Comparison of ENCODE assay signal across 1 cellular context in genomic region chr2:239934571-239935171, GRCh38.
TF ChIP-seq lines count a peak whose summit lies in the region.

No MANE protein-coding gene starts in this region.

TF ChIP-seq in HepG2, 621 proteins besides CTCF, POLR2A, EP300 and RAD21 (continued from another document and continues in another):
- no peak for TF ChIP-seq ZMAT5 (CRISPR knock-in tag; IDR thresholded peaks at IDR 0.05; ENCODE audit: borderline replicate concordance, low read depth)
- no peak for TF ChIP-seq SATB2 (CRISPR knock-in tag; IDR thresholded peaks at IDR 0.05)
- TF ChIP-seq ZNF235 (CRISPR knock-in tag; IDR thresholded peaks at IDR 0.05; ENCODE audit: borderline replicate concordance): no peak
- TF ChIP-seq SKI (IDR thresholded peaks at IDR 0.05; ENCODE audit: partially characterized antibody): no peak
- no peak for TF ChIP-seq PAF1 (CRISPR knock-in tag; IDR thresholded peaks at IDR 0.05)
- no peak for TF ChIP-seq ATRX (CRISPR knock-in tag; IDR thresholded peaks at IDR 0.05; ENCODE audit: borderline replicate concordance)
- no peak for TF ChIP-seq SMAD9 (CRISPR knock-in tag; IDR thresholded peaks at IDR 0.05)
- TF ChIP-seq SCMH1 (CRISPR knock-in tag; IDR thresholded peaks at IDR 0.05; ENCODE audit: borderline replicate concordance): no peak
- TF ChIP-seq ZNF331 (CRISPR knock-in tag; IDR thresholded peaks at IDR 0.05): no peak
- TF ChIP-seq, protein P1, sequence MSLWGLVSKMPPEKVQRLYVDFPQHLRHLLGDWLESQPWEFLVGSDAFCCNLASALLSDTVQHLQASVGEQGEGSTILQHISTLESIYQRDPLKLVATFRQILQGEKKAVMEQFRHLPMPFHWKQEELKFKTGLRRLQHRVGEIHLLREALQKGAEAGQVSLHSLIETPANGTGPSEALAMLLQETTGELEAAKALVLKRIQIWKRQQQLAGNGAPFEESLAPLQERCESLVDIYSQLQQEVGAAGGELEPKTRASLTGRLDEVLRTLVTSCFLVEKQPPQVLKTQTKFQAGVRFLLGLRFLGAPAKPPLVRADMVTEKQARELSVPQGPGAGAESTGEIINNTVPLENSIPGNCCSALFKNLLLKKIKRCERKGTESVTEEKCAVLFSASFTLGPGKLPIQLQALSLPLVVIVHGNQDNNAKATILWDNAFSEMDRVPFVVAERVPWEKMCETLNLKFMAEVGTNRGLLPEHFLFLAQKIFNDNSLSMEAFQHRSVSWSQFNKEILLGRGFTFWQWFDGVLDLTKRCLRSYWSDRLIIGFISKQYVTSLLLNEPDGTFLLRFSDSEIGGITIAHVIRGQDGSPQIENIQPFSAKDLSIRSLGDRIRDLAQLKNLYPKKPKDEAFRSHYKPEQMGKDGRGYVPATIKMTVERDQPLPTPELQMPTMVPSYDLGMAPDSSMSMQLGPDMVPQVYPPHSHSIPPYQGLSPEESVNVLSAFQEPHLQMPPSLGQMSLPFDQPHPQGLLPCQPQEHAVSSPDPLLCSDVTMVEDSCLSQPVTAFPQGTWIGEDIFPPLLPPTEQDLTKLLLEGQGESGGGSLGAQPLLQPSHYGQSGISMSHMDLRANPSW (CRISPR knock-in tag; IDR thresholded peaks at IDR 0.05; ENCODE audit: borderline replicate concordance): no peak
- TF ChIP-seq ZFP1 (CRISPR knock-in tag; IDR thresholded peaks at IDR 0.05): no peak
- TF ChIP-seq SMARCC2 (IDR thresholded peaks at IDR 0.05): no peak
- TF ChIP-seq, protein P2, sequence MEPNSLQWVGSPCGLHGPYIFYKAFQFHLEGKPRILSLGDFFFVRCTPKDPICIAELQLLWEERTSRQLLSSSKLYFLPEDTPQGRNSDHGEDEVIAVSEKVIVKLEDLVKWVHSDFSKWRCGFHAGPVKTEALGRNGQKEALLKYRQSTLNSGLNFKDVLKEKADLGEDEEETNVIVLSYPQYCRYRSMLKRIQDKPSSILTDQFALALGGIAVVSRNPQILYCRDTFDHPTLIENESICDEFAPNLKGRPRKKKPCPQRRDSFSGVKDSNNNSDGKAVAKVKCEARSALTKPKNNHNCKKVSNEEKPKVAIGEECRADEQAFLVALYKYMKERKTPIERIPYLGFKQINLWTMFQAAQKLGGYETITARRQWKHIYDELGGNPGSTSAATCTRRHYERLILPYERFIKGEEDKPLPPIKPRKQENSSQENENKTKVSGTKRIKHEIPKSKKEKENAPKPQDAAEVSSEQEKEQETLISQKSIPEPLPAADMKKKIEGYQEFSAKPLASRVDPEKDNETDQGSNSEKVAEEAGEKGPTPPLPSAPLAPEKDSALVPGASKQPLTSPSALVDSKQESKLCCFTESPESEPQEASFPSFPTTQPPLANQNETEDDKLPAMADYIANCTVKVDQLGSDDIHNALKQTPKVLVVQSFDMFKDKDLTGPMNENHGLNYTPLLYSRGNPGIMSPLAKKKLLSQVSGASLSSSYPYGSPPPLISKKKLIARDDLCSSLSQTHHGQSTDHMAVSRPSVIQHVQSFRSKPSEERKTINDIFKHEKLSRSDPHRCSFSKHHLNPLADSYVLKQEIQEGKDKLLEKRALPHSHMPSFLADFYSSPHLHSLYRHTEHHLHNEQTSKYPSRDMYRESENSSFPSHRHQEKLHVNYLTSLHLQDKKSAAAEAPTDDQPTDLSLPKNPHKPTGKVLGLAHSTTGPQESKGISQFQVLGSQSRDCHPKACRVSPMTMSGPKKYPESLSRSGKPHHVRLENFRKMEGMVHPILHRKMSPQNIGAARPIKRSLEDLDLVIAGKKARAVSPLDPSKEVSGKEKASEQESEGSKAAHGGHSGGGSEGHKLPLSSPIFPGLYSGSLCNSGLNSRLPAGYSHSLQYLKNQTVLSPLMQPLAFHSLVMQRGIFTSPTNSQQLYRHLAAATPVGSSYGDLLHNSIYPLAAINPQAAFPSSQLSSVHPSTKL (CRISPR knock-in tag; IDR thresholded peaks at IDR 0.05): 0 out of 2 replicates have a peak, but pooled peaks have one; percentile 15
- peak; percentile 26; the same call in 1 of the 2 replicates for TF ChIP-seq FOSL2 (CRISPR knock-in tag; IDR thresholded peaks at IDR 0.05)
- TF ChIP-seq HOXA5 (CRISPR knock-in tag; IDR thresholded peaks at IDR 0.05): no peak
- TF ChIP-seq ZNF589 (CRISPR knock-in tag; conservative IDR thresholded peaks at IDR 0.05): no peak
- TF ChIP-seq RBFOX2 (IDR thresholded peaks at IDR 0.05; ENCODE audit: low read depth, low read length): no peak
- TF ChIP-seq MEIS1 (CRISPR knock-in tag; IDR thresholded peaks at IDR 0.05; ENCODE audit: borderline replicate concordance): peak; percentile 86; the same call in 1 of the 2 replicates
- TF ChIP-seq HIVEP1 (CRISPR knock-in tag; IDR thresholded peaks at IDR 0.05): no peak
- TF ChIP-seq HMG20A (CRISPR knock-in tag; IDR thresholded peaks at IDR 0.05; ENCODE audit: borderline replicate concordance): no peak
- TF ChIP-seq ZNF430 (CRISPR knock-in tag; IDR thresholded peaks at IDR 0.05): no peak
- no peak for TF ChIP-seq ZNF605 (CRISPR knock-in tag; IDR thresholded peaks at IDR 0.05)
- TF ChIP-seq, protein P3, sequence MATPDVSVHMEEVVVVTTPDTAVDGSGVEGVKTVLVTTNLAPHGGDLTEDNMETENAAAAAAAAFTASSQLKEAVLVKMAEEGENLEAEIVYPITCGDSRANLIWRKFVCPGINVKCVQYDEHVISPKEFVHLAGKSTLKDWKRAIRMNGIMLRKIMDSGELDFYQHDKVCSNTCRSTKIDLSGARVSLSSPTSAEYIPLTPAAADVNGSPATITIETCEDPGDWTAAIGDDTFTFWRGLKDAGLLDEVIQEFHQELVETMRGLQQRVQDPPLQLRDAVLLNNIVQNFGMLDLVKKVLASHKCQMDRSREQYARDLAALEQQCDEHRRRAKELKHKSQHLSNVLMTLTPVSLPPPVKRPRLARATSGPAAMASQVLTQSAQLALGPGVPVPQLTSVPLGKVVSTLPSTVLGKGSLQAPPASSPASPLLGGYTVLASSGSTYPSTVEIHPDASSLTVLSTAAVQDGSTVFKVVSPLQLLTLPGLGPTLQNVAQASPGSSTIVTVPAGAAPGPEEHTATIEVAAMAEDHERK (CRISPR knock-in tag; IDR thresholded peaks at IDR 0.05; ENCODE audit: low read depth): no peak
- no peak for TF ChIP-seq ZNF724P (CRISPR knock-in tag; IDR thresholded peaks at IDR 0.05; ENCODE audit: borderline replicate concordance)
- peak; percentile 33; the same call in 1 of the 2 replicates for TF ChIP-seq MIER3 (CRISPR knock-in tag; IDR thresholded peaks at IDR 0.05; ENCODE audit: borderline replicate concordance)
- no peak for TF ChIP-seq ZNF329 (CRISPR knock-in tag; IDR thresholded peaks at IDR 0.05; ENCODE audit: low read depth)
- TF ChIP-seq ZBTB25 (CRISPR knock-in tag; IDR thresholded peaks at IDR 0.05): no peak
- no peak for TF ChIP-seq HOXA7 (CRISPR knock-in tag; IDR thresholded peaks at IDR 0.05)
- TF ChIP-seq, protein P4, sequence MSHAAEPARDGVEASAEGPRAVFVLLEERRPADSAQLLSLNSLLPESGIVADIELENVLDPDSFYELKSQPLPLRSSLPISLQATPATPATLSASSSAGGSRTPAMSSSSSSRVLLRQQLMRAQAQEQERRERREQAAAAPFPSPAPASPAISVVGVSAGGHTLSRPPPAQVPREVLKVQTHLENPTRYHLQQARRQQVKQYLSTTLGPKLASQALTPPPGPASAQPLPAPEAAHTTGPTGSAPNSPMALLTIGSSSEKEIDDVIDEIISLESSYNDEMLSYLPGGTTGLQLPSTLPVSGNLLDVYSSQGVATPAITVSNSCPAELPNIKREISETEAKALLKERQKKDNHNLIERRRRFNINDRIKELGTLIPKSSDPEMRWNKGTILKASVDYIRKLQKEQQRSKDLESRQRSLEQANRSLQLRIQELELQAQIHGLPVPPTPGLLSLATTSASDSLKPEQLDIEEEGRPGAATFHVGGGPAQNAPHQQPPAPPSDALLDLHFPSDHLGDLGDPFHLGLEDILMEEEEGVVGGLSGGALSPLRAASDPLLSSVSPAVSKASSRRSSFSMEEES (CRISPR knock-in tag; IDR thresholded peaks at IDR 0.05): peak; percentile 78
- no peak for TF ChIP-seq PCBP1 (IDR thresholded peaks at IDR 0.05; ENCODE audit: borderline replicate concordance, low read depth, low read length)
- TF ChIP-seq SNRNP70 (IDR thresholded peaks at IDR 0.05; ENCODE audit: low read depth, low read length): no peak
- TF ChIP-seq KLF6 (CRISPR knock-in tag; IDR thresholded peaks at IDR 0.05): no peak
- TF ChIP-seq ZNF788 (CRISPR knock-in tag; IDR thresholded peaks at IDR 0.05; ENCODE audit: borderline replicate concordance): no peak
- TF ChIP-seq GTF3A (CRISPR knock-in tag; conservative IDR thresholded peaks at IDR 0.05): no peak
- no peak for TF ChIP-seq DNMT1 (CRISPR knock-in tag; IDR thresholded peaks at IDR 0.05)
- TF ChIP-seq ZKSCAN1 (IDR thresholded peaks at IDR 0.05; ENCODE audit: low read length): no peak
- TF ChIP-seq EED (CRISPR knock-in tag; IDR thresholded peaks at IDR 0.05): no peak
- TF ChIP-seq, protein P5, sequence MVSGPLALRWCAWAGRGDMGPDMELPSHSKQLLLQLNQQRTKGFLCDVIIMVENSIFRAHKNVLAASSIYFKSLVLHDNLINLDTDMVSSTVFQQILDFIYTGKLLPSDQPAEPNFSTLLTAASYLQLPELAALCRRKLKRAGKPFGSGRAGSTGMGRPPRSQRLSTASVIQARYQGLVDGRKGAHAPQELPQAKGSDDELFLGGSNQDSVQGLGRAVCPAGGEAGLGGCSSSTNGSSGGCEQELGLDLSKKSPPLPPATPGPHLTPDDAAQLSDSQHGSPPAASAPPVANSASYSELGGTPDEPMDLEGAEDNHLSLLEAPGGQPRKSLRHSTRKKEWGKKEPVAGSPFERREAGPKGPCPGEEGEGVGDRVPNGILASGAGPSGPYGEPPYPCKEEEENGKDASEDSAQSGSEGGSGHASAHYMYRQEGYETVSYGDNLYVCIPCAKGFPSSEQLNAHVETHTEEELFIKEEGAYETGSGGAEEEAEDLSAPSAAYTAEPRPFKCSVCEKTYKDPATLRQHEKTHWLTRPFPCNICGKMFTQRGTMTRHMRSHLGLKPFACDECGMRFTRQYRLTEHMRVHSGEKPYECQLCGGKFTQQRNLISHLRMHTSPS (CRISPR knock-in tag; IDR thresholded peaks at IDR 0.05; ENCODE audit: low read depth): no peak
- TF ChIP-seq THAP11 (CRISPR knock-in tag; IDR thresholded peaks at IDR 0.05): no peak
- no peak for TF ChIP-seq ZKSCAN8 (CRISPR knock-in tag; IDR thresholded peaks at IDR 0.05; ENCODE audit: borderline replicate concordance)
- TF ChIP-seq SALL1 (CRISPR knock-in tag; IDR thresholded peaks at IDR 0.05): peak; percentile 28; the same call in 1 of the 2 replicates
- TF ChIP-seq ISX (CRISPR knock-in tag; conservative IDR thresholded peaks at IDR 0.05): no peak
- no peak for TF ChIP-seq FOXA1 (IDR thresholded peaks at IDR 0.05)
- peak; percentile 11; the same call in 1 of the 2 replicates for TF ChIP-seq FOXA1 (CRISPR knock-in tag; IDR thresholded peaks at IDR 0.05)
- no peak for TF ChIP-seq ZNF234 (CRISPR knock-in tag; conservative IDR thresholded peaks at IDR 0.05)
- TF ChIP-seq NFAT5 (CRISPR knock-in tag; IDR thresholded peaks at IDR 0.05): no peak
